1 cellular context compared by ENCODE assay signal in genomic region chr12:114655934-114656697, GRCh38.
TF ChIP-seq lines count a peak whose summit lies in the region.

No MANE protein-coding gene starts in this region.

TF ChIP-seq in HEK293, 187 proteins besides CTCF, POLR2A, EP300 and RAD21 (continued from another document):
- peak; percentile 29; the same call in 1 of the 2 replicates for TF ChIP-seq SP2 (tag by site-specific recombination; IDR thresholded peaks at IDR 0.05)
